Comparison of ENCODE assay signal across 11 cellular contexts in genomic region chrX:133726211-133726630, GRCh38.
A peak's percentile ranks its signal among the peaks of the same experiment; 100 is the strongest.
DNase-seq lines count a peak whose midpoint lies in the region; ATAC-seq and TF ChIP-seq lines count a peak whose summit lies in the region.
"Had no signal": no experiment of that assay in that cellular context is flagged by ENCODE, and none has a peak within 500 bp of the region (broad histone marks: within the 10 kb centered on the region; RNA-seq: fewer than 3 reads in every experiment).

No MANE protein-coding gene starts in this region.

- no peak overlapping the region for H3K4me3 ChIP-seq in astrocyte of the cerebellum (ENCODE audit: low read depth, low read length)

- ATAC-seq in Right ventricle myocardium superior (ENCODE audit: poor library complexity) = no peak
- no peak for ATAC-seq in T-cell (replicated peaks in 1 of 4)

- H3K4me1 Mint-ChIP-seq in mesothelial cell of epicardium = peaks cover 23% of the 10 kb centered on the region
- peaks cover 0 to 16% (median 7%) of the 10 kb centered on the region in 3 donors for H3K4me1 Mint-ChIP-seq in T-cell

- peak; percentile 86 for DNase-seq in DMS153 treated with DMSO at 0.1 percent for 48 hours (lab: John Stamatoyannopoulos, UW; ENCODE audit: unreplicated experiment)
- peak; percentile 74 for DNase-seq in NCI-H2029 treated with DMSO at 0.1 percent for 48 hours (lab: John Stamatoyannopoulos, UW)
- peak; percentile 13 for DNase-seq in astrocyte of the cerebellum (ENCODE audit: low read depth)
- no peak for DNase-seq in mesothelial cell of epicardium (ENCODE audit: low spot score in 2 of 2, unreplicated experiment in 2 of 2)
- no peak for DNase-seq in activated CD4-positive, CD25-positive, alpha-beta regulatory T cell (lab: John Stamatoyannopoulos, UW)
- no peak for DNase-seq in GM10266 (ENCODE audit: extremely low spot score)
- no peak for DNase-seq in Right ventricle myocardium superior
- DNase-seq in T-cell = no peak

- H3K27me3 Mint-ChIP-seq in mesothelial cell of epicardium (ENCODE audit: low read depth) (no peaks in the 10 kb centered on the region), T-cell (peaks cover 0 to 26% of the 10 kb centered on the region in 2 donors)
- H3K27me3 Mint-ChIP-seq: progenitor cell of endocrine pancreas had no signal

- intact Hi-C loops in Right ventricle myocardium superior (cut with DNase I) = no loop called here

- in situ Hi-C loops in astrocyte of the cerebellum (cut with HindIII; ENCODE audit: low sequenced_read_pairs) = no loop called here

- CTCF ChIA-PET in T-cell (lab: Charles Lee) = no interaction called here

- H3K4me3 Mint-ChIP-seq in mesothelial cell of epicardium (no peak overlapping the region), T-cell (no peak overlapping the region)
- H3K4me3 Mint-ChIP-seq: IgD-negative memory B cell; T-helper 1 cell treated with Interleukin-12 subunit alpha and Interleukin-12 subunit beta and Interleukin-4 antibody, amounts not matched to agents 30 μg/mL and 1 μg/mL, for 36 hours had no signal

- H3K9me3 Mint-ChIP-seq in mesothelial cell of epicardium (no peaks in the 10 kb centered on the region), T-cell (no peaks in the 10 kb centered on the region)
- H3K9me3 Mint-ChIP-seq: IgD-negative memory B cell; T-helper 1 cell treated with Interleukin-12 subunit alpha and Interleukin-12 subunit beta and Interleukin-4 antibody, amounts not matched to agents 30 μg/mL and 1 μg/mL, for 36 hours had no signal

- H3K36me3 Mint-ChIP-seq in mesothelial cell of epicardium = peaks cover 2% of the 10 kb centered on the region
- no peaks in the 10 kb centered on the region for H3K36me3 Mint-ChIP-seq in T-cell
- H3K36me3 Mint-ChIP-seq: IgD-negative memory B cell had no signal

- POLR2A ChIA-PET in T-cell (lab: Charles Lee) = no interaction called here

- H3K27ac Mint-ChIP-seq in mesothelial cell of epicardium = peak overlapping the region; percentile 68
- no peak overlapping the region for H3K27ac Mint-ChIP-seq in T-cell
- H3K27ac Mint-ChIP-seq: IgD-negative memory B cell; progenitor cell of endocrine pancreas; T-helper 1 cell treated with Interleukin-12 subunit alpha and Interleukin-12 subunit beta and Interleukin-4 antibody, amounts not matched to agents 30 μg/mL and 1 μg/mL, for 36 hours had no signal

- TF ChIP-seq CTCF in astrocyte of the cerebellum (IDR thresholded peaks at IDR 0.05; ENCODE audit: low read depth, low read length, missing control alignments) (no peak), mesothelial cell of epicardium (IDR thresholded peaks at IDR 0.05; ENCODE audit: unreplicated experiment) (no peak), GM10266 (IDR thresholded peaks at IDR 0.05; ENCODE audit: control insufficient read depth, insufficient read depth, low read depth, missing control alignments) (no peak)

Comparison
In these comparisons a context has a peak if more than half of its experiments do, and no peak if none do; other contexts are left out.
1. DNase-seq: peak in DMS153 treated with DMSO at 0.1 percent for 48 hours (single experiment), NCI-H2029 treated with DMSO at 0.1 percent for 48 hours (single experiment) and astrocyte of the cerebellum (single experiment); none in mesothelial cell of epicardium (0 of 2), activated CD4-positive, CD25-positive, alpha-beta regulatory T cell (0 of 4), GM10266 (single experiment), Right ventricle myocardium superior (single experiment) and T-cell (0 of 34).